ENCODE assay signal across 9 cellular contexts in genomic region chr17:58338454-58338841, GRCh38. TPM values are rescaled to one million over a fixed set of nuclear protein-coding genes. Genes with fewer than 3 reads are reported as not detected.
DNase-seq lines count a peak whose midpoint lies in the region; ATAC-seq and TF ChIP-seq lines count a peak whose summit lies in the region.
"Had no signal": no experiment of that assay in that cellular context is flagged by ENCODE, and none has a peak within 500 bp of the region (broad histone marks: within the 10 kb centered on the region; RNA-seq: fewer than 3 reads in every experiment).

No MANE protein-coding gene starts in this region.

- TF ChIP-seq CTCF in GM23338 (conservative IDR thresholded peaks at IDR 0.05; ENCODE audit: low read depth in 2 of 2) (peak; percentile 34 to 46), GM13976 (IDR thresholded peaks at IDR 0.05; ENCODE audit: borderline replicate concordance, control extremely low read depth, extremely low read depth, insufficient read depth, missing control alignments) (no peak), ovary (IDR thresholded peaks at IDR 0.05) (no peak)

- H3K4me1 Mint-ChIP-seq in GM23338 (peaks cover 45% of the 10 kb centered on the region), naive B cell (peaks cover 72 to 98% (median 88%) of the 10 kb centered on the region in 3 donors)
- H3K4me1 Mint-ChIP-seq in activated naive CD8-positive, alpha-beta T cell treated with anti-CD3 and anti-CD28 coated beads for 36 hours, result peaks cover 52% of the 10 kb centered on the region

- peak overlapping the region; percentile 96 for H3K4me3 ChIP-seq in BLaER1
- H3K4me3 ChIP-seq in GM23338, result peak overlapping the region; percentile 36; the same call in 1 of the 2 replicates
- no peak overlapping the region for H3K4me3 ChIP-seq in ovary

- no peak for TF ChIP-seq POLR2A in ovary (IDR thresholded peaks at IDR 0.05)

- no peak for DNase-seq in GM23338 (ENCODE audit: low spot score)
- DNase-seq in activated naive CD8-positive, alpha-beta T cell treated with anti-CD3 and anti-CD28 coated beads for 36 hours, result peak; percentile 62
- no peak for DNase-seq in naive B cell
- DNase-seq in GM13976 (ENCODE audit: low spot score), result no peak
- no peak for DNase-seq in ovary
- DNase-seq in NCI-H2081 treated with DMSO at 0.1 percent for 48 hours (lab: John Stamatoyannopoulos, UW), result no peak
- DNase-seq in hippocampal formation (lab: John Stamatoyannopoulos, UW), result no peak
- DNase-seq: NCI-H1436 treated with DMSO at 0.1 percent for 48 hours had no signal

- H3K9me3 Mint-ChIP-seq in GM23338 (no peaks in the 10 kb centered on the region), naive B cell (no peaks in the 10 kb centered on the region)
- H3K9me3 Mint-ChIP-seq in activated naive CD8-positive, alpha-beta T cell treated with anti-CD3 and anti-CD28 coated beads for 36 hours, result peaks cover 2% of the 10 kb centered on the region

- peak overlapping the region; percentile 100 for H3K9ac ChIP-seq in BLaER1

- H3K27me3 Mint-ChIP-seq in GM23338 (ENCODE audit: insufficient read depth, low read depth, poor library complexity) (peaks cover 27% of the 10 kb centered on the region), naive B cell (no peaks in the 10 kb centered on the region)
- no peaks in the 10 kb centered on the region for H3K27me3 Mint-ChIP-seq in activated naive CD8-positive, alpha-beta T cell treated with anti-CD3 and anti-CD28 coated beads for 36 hours

- H3K27ac Mint-ChIP-seq in GM23338 (peak overlapping the region; percentile 93), naive B cell (peak overlapping the region; percentile 99 to 100 (median 100))
- peak overlapping the region; percentile 100 for H3K27ac Mint-ChIP-seq in activated naive CD8-positive, alpha-beta T cell treated with anti-CD3 and anti-CD28 coated beads for 36 hours

- TF ChIP-seq EP300 in ovary (IDR thresholded peaks at IDR 0.05), result no peak

- H3K9me2 ChIP-seq in GM23338 (ENCODE audit: insufficient read depth), result no peaks in the 10 kb centered on the region

- peaks cover 30% of the 10 kb centered on the region; the same call in 1 of the 2 replicates for H3K36me3 ChIP-seq in BLaER1
- H3K36me3 ChIP-seq in GM23338 (ENCODE audit: insufficient read depth), result no peaks in the 10 kb centered on the region
- no peaks in the 10 kb centered on the region for H3K36me3 ChIP-seq in ovary

- H3K4me2 ChIP-seq in BLaER1, result peak overlapping the region; percentile 96
- H3K4me2 ChIP-seq in GM23338, result peak overlapping the region; percentile 81; the same call in 1 of the 2 replicates

- WGBS in ovary, 3 donors, result 76 to 77% (median 76%) methylated on average over 3 of the region's 3 CpGs

- H4K20me1 ChIP-seq in BLaER1 (no peaks in the 10 kb centered on the region), GM23338 (replicated peaks; ENCODE audit: insufficient read depth) (no peaks in the 10 kb centered on the region)

- H2AFZ ChIP-seq in GM23338, result no peak overlapping the region

- 0 out of 2 replicates have a peak, but pooled peaks cover 3% of the 10 kb centered on the region for H3F3A ChIP-seq in GM23338 (replicated peaks; ENCODE audit: low read depth)

- no peak for ATAC-seq in GM23338
- ATAC-seq in naive B cell (ENCODE audit: low read depth in 2 of 2), result no peak

- peak overlapping the region; percentile 7; the same call in 1 of the 3 replicates for H3K4me3 Mint-ChIP-seq in GM23338
- peak overlapping the region; percentile 100 for H3K4me3 Mint-ChIP-seq in activated naive CD8-positive, alpha-beta T cell treated with anti-CD3 and anti-CD28 coated beads for 36 hours
- peak overlapping the region; percentile 91 to 100 (median 100) for H3K4me3 Mint-ChIP-seq in naive B cell

- H3K27me3 ChIP-seq in BLaER1, result no peaks in the 10 kb centered on the region
- no peaks in the 10 kb centered on the region for H3K27me3 ChIP-seq in GM23338 (ENCODE audit: insufficient read depth)
- H3K27me3 ChIP-seq in ovary, result no peaks in the 10 kb centered on the region

- in situ Hi-C loops in GM13976 (cut with MboI; ENCODE audit: low sequenced_read_pairs, unreplicated experiment), result no loop called here

- H3K36me3 Mint-ChIP-seq in GM23338 (ENCODE audit: low read depth) (no peaks in the 10 kb centered on the region), naive B cell (peaks cover 0 to 6% of the 10 kb centered on the region in 2 donors)
- H3K36me3 Mint-ChIP-seq in activated naive CD8-positive, alpha-beta T cell treated with anti-CD3 and anti-CD28 coated beads for 36 hours, result peaks cover 69% of the 10 kb centered on the region

- no peaks in the 10 kb centered on the region for H3K9me3 ChIP-seq in BLaER1
- no peaks in the 10 kb centered on the region for H3K9me3 ChIP-seq in ovary

- H3K4me1 ChIP-seq in BLaER1 (peaks cover 84% of the 10 kb centered on the region), GM23338 (ENCODE audit: insufficient read depth) (peaks cover 25% of the 10 kb centered on the region), ovary (ENCODE audit: insufficient read depth) (no peaks in the 10 kb centered on the region)

- no peaks in the 10 kb centered on the region for H3K79me2 ChIP-seq in GM23338 (replicated peaks; ENCODE audit: insufficient read depth)

- intact Hi-C loops in ovary (cut with DNase I), result no loop called here

- H3K27ac ChIP-seq in BLaER1 (peak overlapping the region; percentile 100), GM23338 (ENCODE audit: low read depth) (peak overlapping the region; percentile 82), ovary (no peak overlapping the region)

TF ChIP-seq in GM23338, 12 proteins besides CTCF, POLR2A, EP300 and RAD21:
- no peak for TF ChIP-seq NANOG (IDR thresholded peaks at IDR 0.05; ENCODE audit: borderline replicate concordance)
- no peak for TF ChIP-seq REST (IDR thresholded peaks at IDR 0.05; ENCODE audit: unreplicated experiment)
- TF ChIP-seq ZNF114 (CRISPR knock-in tag; IDR thresholded peaks at IDR 0.05), result 0 out of 2 replicates have a peak, but pooled peaks have one; percentile 42

RNA-seq across cellular contexts. Expression of gene TSPOAP1, which starts 9.9 kb away (rescaled TPM):
- total RNA-seq in GM23338 (2014; rRNA removed; shearing (Covaris generic)), result 11.8 and 12.9 TPM in 2 replicates
- 6.3 and 7.3 TPM in 2 replicates for polyA plus RNA-seq in GM23338 (2016; fragmentation: Nextera tagmentation; extraction: Ambion mirVana)
- total RNA-seq in activated naive CD8-positive, alpha-beta T cell treated with anti-CD3 and anti-CD28 coated beads for 36 hours, result 10 to 100 TPM; 13.7 to 15.4 TPM
- under 1 TPM in 4 of 6 donors, not detected in 2; 0.03 to 0.58 (median 0.38) TPM for polyA plus RNA-seq in naive B cell (ENCODE audit: low read depth in 6 of 6)
- total RNA-seq in ovary, result 10 to 100 TPM; 22.8 to 49.1 (median 37.5) TPM
- polyA plus RNA-seq in ovary, result 10 to 100 TPM in 1 of 2 donors, 1 to 10 TPM in 1; 8.3 to 46.2 TPM

RNA-seq across cellular contexts. Expression of gene SUPT4H1, which starts 13.6 kb away (rescaled TPM):
- 82.2 and 87.0 TPM in 2 replicates for total RNA-seq in GM23338 (2014; rRNA removed; shearing (Covaris generic))
- 73.9 and 83.7 TPM in 2 replicates for polyA plus RNA-seq in GM23338 (2016; fragmentation: Nextera tagmentation; extraction: Ambion mirVana)
- total RNA-seq in activated naive CD8-positive, alpha-beta T cell treated with anti-CD3 and anti-CD28 coated beads for 36 hours, result 100 to 1,000 TPM; 136 to 139 TPM
- 100 to 1,000 TPM in 4 of 6 donors, 10 to 100 TPM in 2; 77.4 to 128 (median 110) TPM for polyA plus RNA-seq in naive B cell (ENCODE audit: low read depth in 6 of 6)
- total RNA-seq in ovary, result 10 to 100 TPM; 43.7 to 73.6 (median 50.0) TPM
- polyA plus RNA-seq in ovary, result 100 to 1,000 TPM in 1 of 2 donors, 10 to 100 TPM in 1; 86.2 to 182 TPM

RNA-seq across cellular contexts. Expression of gene MPO, which starts 57.7 kb away (rescaled TPM):
- total RNA-seq in GM23338 (2014; rRNA removed; shearing (Covaris generic)), result 0.12 TPM in 1 of 2 replicates, not detected in the other
- polyA plus RNA-seq in GM23338 (2016; fragmentation: Nextera tagmentation; extraction: Ambion mirVana) (0.08 TPM in 1 of 2 replicates, not detected in the other), naive B cell (ENCODE audit: low read depth in 6 of 6) (under 1 TPM in 2 of 6 donors, not detected in 4; 0.12 to 0.29 TPM), ovary (under 1 TPM; 0.02 to 0.05 TPM)
- total RNA-seq in activated naive CD8-positive, alpha-beta T cell treated with anti-CD3 and anti-CD28 coated beads for 36 hours, result not detected
- total RNA-seq in ovary, result under 1 TPM in 3 of 7 donors, not detected in 4; 0.11 to 0.67 (median 0.15) TPM

Comparison
In these comparisons a context has a peak if more than half of its experiments do, and no peak if none do; other contexts are left out.
1. H3K27ac ChIP-seq: peak in BLaER1 (single experiment) and GM23338 (single experiment); none in ovary (0 of 2).
2. H3K4me3 Mint-ChIP-seq: peak in every context shown above with its lines; median percentile 100 in activated naive CD8-positive, alpha-beta T cell treated with anti-CD3 and anti-CD28 coated beads for 36 hours; 100 in naive B cell; 7 in GM23338.
3. CTCF ChIP-seq: peak in GM23338 (2 of 2); none in GM13976 (single experiment) and ovary (0 of 3).
4. Peak in every context shown above with its lines, with median percentiles within 50 percentile points of each other: H3K27ac Mint-ChIP-seq.